Comparison of ENCODE assay signal across 9 cellular contexts in genomic region chr2:102226612-102227351, GRCh38. TPM values are rescaled to one million over a fixed set of nuclear protein-coding genes. Genes with fewer than 3 reads are reported as not detected.
A peak's percentile ranks its signal among the peaks of the same experiment; 100 is the strongest.
DNase-seq lines count a peak whose midpoint lies in the region; ATAC-seq and TF ChIP-seq lines count a peak whose summit lies in the region.
"Had no signal": no experiment of that assay in that cellular context is flagged by ENCODE, and none has a peak within 500 bp of the region (broad histone marks: within the 10 kb centered on the region; RNA-seq: fewer than 3 reads in every experiment).

No MANE protein-coding gene starts in this region.

- H3K27ac Mint-ChIP-seq in CD8-positive, alpha-beta memory T cell, result peak overlapping the region; percentile 18 to 92 (median 70)

- POLR2A ChIA-PET in CD8-positive, alpha-beta memory T cell (lab: Charles Lee), result no interaction called here
- POLR2A ChIA-PET in RWPE1 (lab: Yijun Ruan, JAX; ENCODE audit: low non-redundant PET), result no interaction called here

- peaks cover 13% of the 10 kb centered on the region for H3K4me1 ChIP-seq in CD8-positive, alpha-beta memory T cell (ENCODE audit: insufficient read depth, low read length)
- peaks cover 54% of the 10 kb centered on the region for H3K4me1 ChIP-seq in parathyroid adenoma

- H3K27me3 ChIP-seq in CD8-positive, alpha-beta memory T cell (ENCODE audit: insufficient read depth, low read length, poor library complexity, severe bottlenecking), result no peaks in the 10 kb centered on the region
- no peaks in the 10 kb centered on the region for H3K27me3 ChIP-seq in parathyroid adenoma (ENCODE audit: control insufficient read depth, insufficient read depth, low read length)

- H3K4me3 Mint-ChIP-seq in CD8-positive, alpha-beta memory T cell, result peak overlapping the region in 1 of 7 donors; percentile 25

- no peaks in the 10 kb centered on the region for H3K9me3 Mint-ChIP-seq in CD8-positive, alpha-beta memory T cell
- H3K9me3 Mint-ChIP-seq: naive B cell had no signal

- H3K36me3 Mint-ChIP-seq in CD8-positive, alpha-beta memory T cell, result no peaks in the 10 kb centered on the region
- H3K36me3 Mint-ChIP-seq: naive B cell had no signal

- H3K9ac ChIP-seq in parathyroid adenoma, result no peak overlapping the region

- H3K4me1 Mint-ChIP-seq in CD8-positive, alpha-beta memory T cell, result peaks cover 10 to 26% (median 15%) of the 10 kb centered on the region in 3 donors

- peak overlapping the region; percentile 73 for H2AFZ ChIP-seq in parathyroid adenoma

- no peak for DNase-seq in CD8-positive, alpha-beta memory T cell
- DNase-seq in RWPE1 (ENCODE audit: low spot score) (no peak), epithelial cell of prostate (ENCODE audit: low read depth, low spot score) (no peak), NCI-H2227 (lab: John Stamatoyannopoulos, UW; ENCODE audit: unreplicated experiment) (no peak), cerebellum (ENCODE audit: low spot score) (no peak), NCI-H524 treated with DMSO at 0.1 percent for 48 hours (lab: John Stamatoyannopoulos, UW) (no peak)
- DNase-seq: naive B cell had no signal

- no peaks in the 10 kb centered on the region for H3K36me3 ChIP-seq in CD8-positive, alpha-beta memory T cell (ENCODE audit: insufficient read depth, low read length)
- no peaks in the 10 kb centered on the region for H3K36me3 ChIP-seq in parathyroid adenoma (ENCODE audit: control insufficient read depth, insufficient read depth, low read length)

- H3K27me3 Mint-ChIP-seq in CD8-positive, alpha-beta memory T cell, result peaks cover 3 to 6% of the 10 kb centered on the region in 2 donors

- CTCF ChIA-PET in CD8-positive, alpha-beta memory T cell (lab: Charles Lee), result interaction anchor here (2.2 kb wide), 1 partner anchor 8 kb away, joined by 10 read pairs; no protein-coding TSS in a partner anchor
- CTCF ChIA-PET in RWPE1 (lab: Yijun Ruan, JAX), result interaction anchor here (0.6 to 0.8 kb wide), 2 partner anchors 15 to 218 kb away, joined by 3 read pairs; no protein-coding TSS in a partner anchor

- no peak overlapping the region for H3K4me3 ChIP-seq in CD8-positive, alpha-beta memory T cell (ENCODE audit: low read length)
- peak overlapping the region; percentile 53 for H3K4me3 ChIP-seq in parathyroid adenoma (ENCODE audit: low read depth, low read length)

- no peaks in the 10 kb centered on the region for H3K79me2 ChIP-seq in parathyroid adenoma

- no peaks in the 10 kb centered on the region for H3K9me3 ChIP-seq in CD8-positive, alpha-beta memory T cell (ENCODE audit: low read length)
- no peaks in the 10 kb centered on the region for H3K9me3 ChIP-seq in parathyroid adenoma (ENCODE audit: control insufficient read depth, low read length)

- no peak for ATAC-seq in HG02840 (IDR thresholded peaks at IDR 0.05; ENCODE audit: low FRiP score, unreplicated experiment)

- H3K4me2 ChIP-seq in parathyroid adenoma (ENCODE audit: low read length), result peak overlapping the region; percentile 57

- peak overlapping the region; percentile 70 for H3K27ac ChIP-seq in CD8-positive, alpha-beta memory T cell (ENCODE audit: low read depth, low read length)
- peak overlapping the region; percentile 88 for H3K27ac ChIP-seq in RWPE1
- H3K27ac ChIP-seq in epithelial cell of prostate, result peak overlapping the region; percentile 75
- peak overlapping the region; percentile 98 for H3K27ac ChIP-seq in parathyroid adenoma

- TF ChIP-seq CTCF in RWPE1 (conservative IDR thresholded peaks at IDR 0.05; ENCODE audit: low read depth) (no peak), parathyroid adenoma (IDR thresholded peaks at IDR 0.05) (no peak)

RNA-seq across cellular contexts. Expression of gene IL1RL2, which starts 40.0 kb away (rescaled TPM):
- under 1 TPM; 0.13 to 0.33 TPM for total RNA-seq in CD8-positive, alpha-beta memory T cell
- polyA plus RNA-seq in CD8-positive, alpha-beta memory T cell, result not detected
- total RNA-seq in cerebellum, result 0.73 TPM
